18 cellular contexts compared by ENCODE assay signal in genomic region chr1:154459044-154459443, GRCh38. TPM values are rescaled to one million over a fixed set of nuclear protein-coding genes. Genes with fewer than 3 reads are reported as not detected.
"Had no signal": no experiment of that assay in that cellular context is flagged by ENCODE, and none has a peak within 500 bp of the region (broad histone marks: within the 10 kb centered on the region; RNA-seq: fewer than 3 reads in every experiment).

No MANE protein-coding gene starts in this region.

- H3K4me2 ChIP-seq: smooth muscle cell had no signal

- DNase-seq: activated B cell treated with CpG ODN at 0.5 μM for 24 hours; activated CD4-positive, alpha-beta T cell treated with anti-CD3 and anti-CD28 coated beads for 48 hours; activated CD8-positive, alpha-beta T cell treated with anti-CD3 and anti-CD28 coated beads for 36 hours; activated effector memory CD4-positive, alpha-beta T cell treated with anti-CD3 and anti-CD28 coated beads, Interleukin-2, amount 50 U/mL, for 16 hours; activated T-cell treated with anti-CD3 and anti-CD28 coated beads, Interleukin-2, amount 50 U/mL, for 48 hours; dermis blood vessel endothelial cell; endodermal cell; left colon; naive B cell; posterior cingulate gyrus; stimulated activated naive CD8-positive, alpha-beta T cell treated with anti-CD3 and anti-CD28 coated beads, Interleukin-15, amount 100 ng/mL, for 72 hours had no signal

- ATAC-seq: activated CD8-positive, alpha-beta T cell treated with anti-CD3 and anti-CD28 coated beads for 36 hours; activated naive CD4-positive, alpha-beta T cell treated with anti-CD3 and anti-CD28 coated beads, Interleukin-2, amount 50 U/mL, for 72 hours; left colon; stimulated activated naive CD8-positive, alpha-beta T cell treated with anti-CD3 and anti-CD28 coated beads, Interleukin-15, amount 100 ng/mL, for 72 hours had no signal

- H3K4me3 ChIP-seq: lung, right atrium auricular region, smooth muscle cell had no signal

- H3K27me3 ChIP-seq: right atrium auricular region had no signal

- H3K27ac ChIP-seq: right atrium auricular region had no signal

- H3K9me3 ChIP-seq: right atrium auricular region had no signal

RNA-seq across cellular contexts. Expression of gene TDRD10, which starts 43.0 kb away (rescaled TPM):
- total RNA-seq: activated B cell treated with CpG ODN at 0.5 μM for 24 hours; activated CD8-positive, alpha-beta T cell treated with anti-CD3 and anti-CD28 coated beads for 36 hours; activated naive CD4-positive, alpha-beta T cell treated with anti-CD3 and anti-CD28 coated beads, Interleukin-2, amount 50 U/mL, for 72 hours; endodermal cell; epithelial cell of proximal tubule; mononuclear cell; T-helper 2 cell treated with Interferon-gamma antibody and Interleukin-4, amounts not matched to agents 100 ng/mL and 5 ng/mL, for 36 hours had no signal

RNA-seq across cellular contexts. Expression of gene SHE, which starts 43.2 kb away (rescaled TPM):
- total RNA-seq: activated CD8-positive, alpha-beta T cell treated with anti-CD3 and anti-CD28 coated beads for 36 hours; activated naive CD4-positive, alpha-beta T cell treated with anti-CD3 and anti-CD28 coated beads, Interleukin-2, amount 50 U/mL, for 72 hours; T-helper 2 cell treated with Interferon-gamma antibody and Interleukin-4, amounts not matched to agents 100 ng/mL and 5 ng/mL, for 36 hours had no signal
